Comparison of ENCODE assay signal across 12 cellular contexts in genomic region chr15:25136119-25136518, GRCh38.
A peak's percentile ranks its signal among the peaks of the same experiment; 100 is the strongest.
DNase-seq lines count a peak whose midpoint lies in the region; ATAC-seq, FAIRE-seq and TF ChIP-seq lines count a peak whose summit lies in the region.
"Had no signal": no experiment of that assay in that cellular context is flagged by ENCODE, and none has a peak within 500 bp of the region (broad histone marks: within the 10 kb centered on the region; RNA-seq: fewer than 3 reads in every experiment).

No MANE protein-coding gene starts in this region.

- H4K91ac ChIP-seq in neuronal stem cell (ENCODE audit: low read depth, low read length, poor library complexity) = no peak overlapping the region

- H3K36me3 Mint-ChIP-seq in HFFc6 (ENCODE audit: low read depth) = no peaks in the 10 kb centered on the region; the same call in 1 of the 2 replicates
- peaks cover 7% of the 10 kb centered on the region for H3K36me3 Mint-ChIP-seq in activated CD4-positive, alpha-beta memory T cell treated with anti-CD3 and anti-CD28 coated beads for 36 hours
- H3K36me3 Mint-ChIP-seq: stimulated activated effector memory CD8-positive, alpha-beta T cell treated with anti-CD3 and anti-CD28 coated beads, Interleukin-12 subunit alpha, Interleukin-12 subunit beta, amount 100 ng/mL, for 72 hours had no signal

- no TSS peak for BruUV-seq in HepG2 (replicated peaks; lab: Mats Ljungman, UMichigan)

- H3K27me3 ChIP-seq in adrenal gland = no peaks in the 10 kb centered on the region
- no peaks in the 10 kb centered on the region for H3K27me3 ChIP-seq in HepG2 (ENCODE audit: control insufficient read depth in 1 of 2, insufficient read depth in 2 of 2, low read length in 2 of 2)
- no peaks in the 10 kb centered on the region for H3K27me3 ChIP-seq in neuronal stem cell (ENCODE audit: control insufficient read depth in 3 of 3, insufficient read depth in 3 of 3, low read depth in 1 of 3, low read length in 3 of 3)

- 0 out of 2 replicates have a peak overlapping the region, but pooled peaks have one; percentile 8 for H3K27ac Mint-ChIP-seq in HFFc6
- no peak overlapping the region for H3K27ac Mint-ChIP-seq in activated CD4-positive, alpha-beta memory T cell treated with anti-CD3 and anti-CD28 coated beads for 36 hours
- H3K27ac Mint-ChIP-seq: stimulated activated effector memory CD8-positive, alpha-beta T cell treated with anti-CD3 and anti-CD28 coated beads, Interleukin-12 subunit alpha, Interleukin-12 subunit beta, amount 100 ng/mL, for 72 hours had no signal

- H3K4me3 ChIP-seq in adrenal gland (no peak overlapping the region), HepG2 (replicated peaks in 1 of 3; ENCODE audit: insufficient read depth in 1 of 3, low read depth in 2 of 3, low read length in 3 of 3) (no peak overlapping the region), neuronal stem cell (ENCODE audit: low read length in 2 of 2) (no peak overlapping the region)

- no peak overlapping the region for H3K27ac ChIP-seq in C4-2B
- H3K27ac ChIP-seq in adrenal gland = no peak overlapping the region
- H3K27ac ChIP-seq in HepG2 (ENCODE audit: extremely low read length, insufficient read depth, low read length) = no peak overlapping the region
- no peak overlapping the region for H3K27ac ChIP-seq in neuronal stem cell (replicated peaks; ENCODE audit: low read length)

- no peak overlapping the region for H2BK120ac ChIP-seq in neuronal stem cell (ENCODE audit: low read depth, low read length)

- no peak overlapping the region for H2BK15ac ChIP-seq in neuronal stem cell (ENCODE audit: low read length)

- H3K9me3 Mint-ChIP-seq in HFFc6 = peaks cover 3% of the 10 kb centered on the region; the same call in 1 of the 2 replicates
- peaks cover 68% of the 10 kb centered on the region for H3K9me3 Mint-ChIP-seq in activated CD4-positive, alpha-beta memory T cell treated with anti-CD3 and anti-CD28 coated beads for 36 hours

- in situ Hi-C loops in HepG2 (cut with HindIII; ENCODE audit: extremely low pct_ligation_motif_present, low pct_unique_long_range_greater_than_20kb) = no loop called here

- H3K36me3 ChIP-seq in adrenal gland (replicated peaks in 1 of 2) (no peaks in the 10 kb centered on the region), HepG2 (replicated peaks in 1 of 2; ENCODE audit: control insufficient read depth in 1 of 2, insufficient read depth in 2 of 2, low read length in 2 of 2) (no peaks in the 10 kb centered on the region), neuronal stem cell (replicated peaks in 1 of 2; ENCODE audit: control insufficient read depth in 2 of 2, insufficient read depth in 2 of 2, low read length in 2 of 2) (peaks cover 0 to 5% of the 10 kb centered on the region in 2 donors)

- POLR2A ChIA-PET in HepG2 (lab: Yijun Ruan, JAX) = no interaction called here
- POLR2A ChIA-PET in activated CD4-positive, alpha-beta memory T cell treated with anti-CD3 and anti-CD28 coated beads for 36 hours (lab: Charles Lee) = no interaction called here

- TF ChIP-seq RAD21 in HepG2 (CRISPR knock-in tag; IDR thresholded peaks at IDR 0.05) = no peak

- DNase-seq in HFFc6 = no peak
- DNase-seq in adrenal gland = peak in 2 of 7 donors; percentile 7 to 19
- peak; percentile 2 for DNase-seq in HepG2 (ENCODE audit: low spot score)
- DNase-seq in neuronal stem cell (ENCODE audit: low spot score) = no peak
- DNase-seq in activated CD4-positive, alpha-beta memory T cell treated with anti-CD3 and anti-CD28 coated beads for 36 hours = no peak
- DNase-seq: HCEC 1CT, Kasumi-1, retina had no signal

- no peak overlapping the region for H2BK5ac ChIP-seq in neuronal stem cell (ENCODE audit: low read length)

- H2AFZ ChIP-seq in HepG2 (ENCODE audit: low read length) (no peak overlapping the region), neuronal stem cell (ENCODE audit: low read length) (no peak overlapping the region)

- TF ChIP-seq EP300 in HepG2 (IDR thresholded peaks at IDR 0.05; ENCODE audit: low read depth in 2 of 2, low read length in 2 of 2) = no peak
- no peak for TF ChIP-seq EP300 in HepG2 (CRISPR knock-in tag; IDR thresholded peaks at IDR 0.05; ENCODE audit: borderline replicate concordance)

- no peak overlapping the region for H4K8ac ChIP-seq in neuronal stem cell (ENCODE audit: low read depth, low read length)

- H3K9me3 ChIP-seq in adrenal gland (replicated peaks in 1 of 3) (no peaks in the 10 kb centered on the region), HepG2 (ENCODE audit: low read length) (peaks cover 69% of the 10 kb centered on the region), neuronal stem cell (replicated peaks in 1 of 2; ENCODE audit: control insufficient read depth in 2 of 2, insufficient read depth in 1 of 2, low read depth in 1 of 2, low read length in 2 of 2) (no peaks in the 10 kb centered on the region)

- no peaks in the 10 kb centered on the region for H4K20me1 ChIP-seq in HepG2 (ENCODE audit: insufficient read depth, low read length)

- no peak overlapping the region for H3K4me3 Mint-ChIP-seq in HFFc6
- no peak overlapping the region for H3K4me3 Mint-ChIP-seq in activated CD4-positive, alpha-beta memory T cell treated with anti-CD3 and anti-CD28 coated beads for 36 hours
- H3K4me3 Mint-ChIP-seq: stimulated activated effector memory CD8-positive, alpha-beta T cell treated with anti-CD3 and anti-CD28 coated beads, Interleukin-12 subunit alpha, Interleukin-12 subunit beta, amount 100 ng/mL, for 72 hours had no signal

- WGBS in adrenal gland, 4 donors = 69 to 78% (median 75%) methylated on average over 3 of the region's 3 CpGs
- 70% methylated on average over 3 of the region's 3 CpGs for WGBS in HepG2 (ENCODE audit: low lambda C conversion rate)
- no CpG with 5 or more reads among the region's 3 CpGs for WGBS in neuronal stem cell (ENCODE audit: extremely low coverage in 2 of 2, insufficient read length in 2 of 2, insufficient replicate concordance in 1 of 2), 2 donors

- no peaks in the 10 kb centered on the region for H3K79me2 ChIP-seq in HepG2 (ENCODE audit: insufficient read depth, low read length)

- TF ChIP-seq POLR2A in adrenal gland (IDR thresholded peaks at IDR 0.05) = no peak
- TF ChIP-seq POLR2A in HepG2 (IDR thresholded peaks at IDR 0.05; ENCODE audit: insufficient read depth in 1 of 2, low read depth in 2 of 2, low read length in 2 of 2) = no peak

- intact Hi-C loops in adrenal gland (cut with DNase I) = no loop called here
- intact Hi-C loops in HepG2 (cut with micrococcal nuclease; ENCODE audit: unreplicated experiment) = loop anchor here (10.0 kb wide), 1 partner anchor 369 kb away; no protein-coding TSS in a partner anchor
- intact Hi-C loops in activated CD4-positive, alpha-beta memory T cell treated with anti-CD3 and anti-CD28 coated beads for 36 hours (cut with micrococcal nuclease) = loop anchor here (5.0 kb wide), 1 partner anchor 366 kb away; no protein-coding TSS in a partner anchor

- H2AK5ac ChIP-seq in neuronal stem cell (ENCODE audit: low read depth, low read length) = no peak overlapping the region

- no peak overlapping the region for H3K18ac ChIP-seq in neuronal stem cell (ENCODE audit: low read length)

- no peak overlapping the region for H2BK12ac ChIP-seq in neuronal stem cell (ENCODE audit: low read length)

- ATAC-seq in HepG2 (peak; percentile 62), GM19397 (IDR thresholded peaks at IDR 0.05; ENCODE audit: unreplicated experiment) (no peak), GM18517 (IDR thresholded peaks at IDR 0.05; ENCODE audit: unreplicated experiment) (no peak)
- ATAC-seq: stimulated activated effector memory CD8-positive, alpha-beta T cell treated with anti-CD3 and anti-CD28 coated beads, Interleukin-12 subunit alpha, Interleukin-12 subunit beta, amount 100 ng/mL, for 72 hours had no signal

- H3K14ac ChIP-seq in neuronal stem cell (ENCODE audit: low read length) = no peak overlapping the region

- CTCF ChIA-PET in HepG2 (lab: Yijun Ruan, JAX; ENCODE audit: low intra/inter-chr PET ratio, low total read pairs) = no interaction called here
- CTCF ChIA-PET in activated CD4-positive, alpha-beta memory T cell treated with anti-CD3 and anti-CD28 coated beads for 36 hours (lab: Charles Lee) = no interaction called here

- H3K4me2 ChIP-seq in HepG2 (ENCODE audit: low read depth, low read length) = no peak overlapping the region
- H3K4me2 ChIP-seq in neuronal stem cell (ENCODE audit: insufficient read depth, low read length, poor library complexity, severe bottlenecking) = no peak overlapping the region

- no peak for FAIRE-seq in HepG2 (lab: Jason Lieb, UNC)

- peaks cover 3% of the 10 kb centered on the region; the same call in 1 of the 2 replicates for H3K27me3 Mint-ChIP-seq in HFFc6 (ENCODE audit: insufficient read depth)
- no peaks in the 10 kb centered on the region for H3K27me3 Mint-ChIP-seq in activated CD4-positive, alpha-beta memory T cell treated with anti-CD3 and anti-CD28 coated beads for 36 hours

- no peak overlapping the region for H3K23ac ChIP-seq in neuronal stem cell (ENCODE audit: low read depth, low read length, poor library complexity)

- TF ChIP-seq CTCF in C4-2B (conservative IDR thresholded peaks at IDR 0.05) (peak; percentile 50), HFFc6 (IDR thresholded peaks at IDR 0.05) (peak; percentile 60), adrenal gland (IDR thresholded peaks at IDR 0.05) (peak; percentile 8 to 37 (median 28)), HepG2 (CRISPR knock-in tag; IDR thresholded peaks at IDR 0.05) (peak; percentile 41)

- H3K4me1 ChIP-seq in adrenal gland (replicated peaks in 1 of 2) (no peaks in the 10 kb centered on the region), HepG2 (ENCODE audit: insufficient read depth, low read length) (no peaks in the 10 kb centered on the region), neuronal stem cell (ENCODE audit: control insufficient read depth in 2 of 2, insufficient read depth in 1 of 2, low read depth in 1 of 2, low read length in 2 of 2) (no peaks in the 10 kb centered on the region)

- H3K9ac ChIP-seq in HepG2 (ENCODE audit: insufficient read depth, low read depth, low read length) (no peak overlapping the region), neuronal stem cell (ENCODE audit: low read depth, low read length, poor library complexity) (no peak overlapping the region)

- no peaks in the 10 kb centered on the region for H3K79me1 ChIP-seq in neuronal stem cell (ENCODE audit: low read depth, low read length)

- H3K4me1 Mint-ChIP-seq in HFFc6 (ENCODE audit: low read depth) = no peaks in the 10 kb centered on the region
- no peaks in the 10 kb centered on the region for H3K4me1 Mint-ChIP-seq in activated CD4-positive, alpha-beta memory T cell treated with anti-CD3 and anti-CD28 coated beads for 36 hours (ENCODE audit: low read depth)
- H3K4me1 Mint-ChIP-seq: stimulated activated effector memory CD8-positive, alpha-beta T cell treated with anti-CD3 and anti-CD28 coated beads, Interleukin-12 subunit alpha, Interleukin-12 subunit beta, amount 100 ng/mL, for 72 hours had no signal

- no peak overlapping the region for H3K4ac ChIP-seq in neuronal stem cell (ENCODE audit: low read length)

TF ChIP-seq in HepG2, 621 proteins besides CTCF, POLR2A, EP300 and RAD21:
- TF ChIP-seq RBM22 (optimal IDR thresholded peaks at IDR 0.05; ENCODE audit: low read length) (peak; percentile 13), SMC3 (IDR thresholded peaks at IDR 0.05; ENCODE audit: low read length) (0 out of 2 replicates have a peak, but pooled peaks have one; percentile 1), CCDC6 (CRISPR knock-in tag; IDR thresholded peaks at IDR 0.05) (no peak)

Comparison
In these comparisons a context has a peak if more than half of its experiments do, and no peak if none do; other contexts are left out.
1. intact Hi-C loops: an anchor here in HepG2 (10.0 kb wide) and activated CD4-positive, alpha-beta memory T cell treated with anti-CD3 and anti-CD28 coated beads for 36 hours (5.0 kb wide); none called in adrenal gland.